1 cellular context compared by ENCODE assay signal in genomic region chr3:184711366-184712247, GRCh38.
TF ChIP-seq lines count a peak whose summit lies in the region.

Gene MAGEF1, minus strand, starts transcription at chr3:184712064. Its CDS starts 243 bp downstream, at chr3:184711821.

TF ChIP-seq in SK-N-SH, 30 proteins besides CTCF, POLR2A, EP300 and RAD21 (continued from another document):
- TF ChIP-seq USF1 (IDR thresholded peaks at IDR 0.05; ENCODE audit: borderline replicate concordance, low read depth) (0 out of 2 replicates have a peak, but pooled peaks have one; percentile 3), TCF12 (IDR thresholded peaks at IDR 0.05) (0 out of 2 replicates have a peak, but pooled peaks have one; percentile 22), YY1 (IDR thresholded peaks at IDR 0.05; ENCODE audit: low read depth) (peak; percentile 83)
